Comparison of ENCODE assay signal across 27 cellular contexts in the genomic region with DNA sequence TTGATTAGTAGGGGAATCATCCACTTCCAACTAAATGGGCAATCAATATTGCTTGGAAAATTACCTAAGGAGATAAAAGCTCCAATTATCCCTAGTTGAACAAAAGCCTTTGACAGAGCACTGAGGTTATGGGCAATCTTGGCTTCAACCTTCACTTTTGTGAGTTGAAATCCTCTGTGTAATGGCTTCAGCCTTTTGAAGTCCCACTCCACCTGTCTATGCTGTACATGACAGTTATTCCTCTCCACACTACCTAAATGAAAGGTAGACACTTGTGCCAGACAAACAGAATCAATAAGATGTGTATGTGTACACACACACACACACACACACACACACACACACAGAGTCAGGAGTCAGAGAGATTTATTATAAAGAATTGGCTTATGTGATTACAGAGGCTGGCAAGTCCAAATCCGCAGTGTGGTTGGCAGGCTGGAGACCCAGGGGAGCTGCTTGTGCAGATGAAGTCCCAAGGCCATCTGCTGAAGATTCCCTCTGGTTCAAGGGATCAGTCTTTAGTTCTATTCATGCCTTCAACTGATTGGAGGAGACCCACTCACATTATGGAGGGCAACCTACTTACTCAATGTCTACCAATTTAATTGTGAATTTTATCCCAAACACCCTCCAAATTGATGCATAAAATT.
"Had no signal": no experiment of that assay in that cellular context is flagged by ENCODE, and none has a peak within 500 bp of the region (broad histone marks: within the 10 kb centered on the region; RNA-seq: fewer than 3 reads in every experiment).

No MANE protein-coding gene starts in this region.

- DNase-seq: activated CD4-positive, alpha-beta T cell treated with anti-CD3 and anti-CD28 coated beads for 4 hours; activated CD8-positive, alpha-beta memory T cell treated with anti-CD3 and anti-CD28 coated beads, Interleukin-2, amount 50 U/mL, for 48 hours; activated CD8-positive, alpha-beta T cell treated with anti-CD3 and anti-CD28 coated beads for 36 hours; activated naive CD4-positive, alpha-beta T cell treated with anti-CD3 and anti-CD28 coated beads, Interleukin-2, amount 50 U/mL, for 16 hours; activated naive CD8-positive, alpha-beta T cell treated with anti-CD3 and anti-CD28 coated beads, Interleukin-2, amount 10 ng/mL, durations not matched to agents 7 days and 5 days; activated T-cell treated with anti-CD3 and anti-CD28 coated beads, Interleukin-2, amount 50 U/mL, for 1 hour; adrenal gland; aorta; caudate nucleus; colonic mucosa; KG1; MV-4-11; NCI-H1436; NCI-H1694 treated with DMSO at 0.1 percent for 48 hours; NCI-H2029 treated with DMSO at 0.1 percent for 48 hours; NCI-H2171; NCI-H2227 treated with DMSO at 0.1 percent for 48 hours; NCI-H446 treated with DMSO at 0.1 percent for 48 hours; NCI-H526 treated with DMSO at 0.1 percent for 48 hours; Peyer's patch; Right ventricle myocardium superior; SJCRH30; SK-N-SH; T-helper 1 cell had no signal

- H3K9me3 ChIP-seq: adrenal gland, breast epithelium, colonic mucosa, Peyer's patch, SJCRH30, SK-N-SH had no signal

- H3K27me3 ChIP-seq: adrenal gland, breast epithelium, colonic mucosa, Peyer's patch, SJCRH30 had no signal

- H3K4me3 ChIP-seq: adrenal gland, breast epithelium, colonic mucosa, Peyer's patch, SJCRH30 had no signal

- H3K27ac ChIP-seq: adrenal gland, breast epithelium, colonic mucosa, Peyer's patch, RWPE1, SJCRH30 had no signal

- ATAC-seq: activated CD4-positive, CD25-positive, alpha-beta regulatory T cell treated with anti-CD3 and anti-CD28 coated beads, Interleukin-2, amount 50 U/mL, for 24 hours; activated CD8-positive, alpha-beta T cell treated with anti-CD3 and anti-CD28 coated beads for 36 hours had no signal

- H3K36me3 ChIP-seq: adrenal gland, breast epithelium, colonic mucosa, Peyer's patch, SJCRH30 had no signal
